ENCODE assay signal across 8 cellular contexts in genomic region chr12:98754095-98754494, GRCh38.
DNase-seq lines count a peak whose midpoint lies in the region; ATAC-seq lines count a peak whose summit lies in the region.

No MANE protein-coding gene starts in this region.

- no peaks in the 10 kb centered on the region for H3K9me3 Mint-ChIP-seq in activated T-cell treated with anti-CD3 and anti-CD28 coated beads, Interleukin-2, amount 50 U/mL, for 4 hours

- no peak overlapping the region for H3K4me3 Mint-ChIP-seq in activated T-cell treated with anti-CD3 and anti-CD28 coated beads, Interleukin-2, amount 50 U/mL, for 4 hours

- H3K36me3 Mint-ChIP-seq in activated T-cell treated with anti-CD3 and anti-CD28 coated beads, Interleukin-2, amount 50 U/mL, for 4 hours (ENCODE audit: insufficient read depth): no peaks in the 10 kb centered on the region

- peaks cover 8% of the 10 kb centered on the region for H3K27me3 Mint-ChIP-seq in activated T-cell treated with anti-CD3 and anti-CD28 coated beads, Interleukin-2, amount 50 U/mL, for 4 hours (ENCODE audit: low read depth)

- peak; percentile 99 for ATAC-seq in GM19395 (IDR thresholded peaks at IDR 0.05; ENCODE audit: unreplicated experiment)
- peak; percentile 95 for ATAC-seq in HG03280 (IDR thresholded peaks at IDR 0.05; ENCODE audit: unreplicated experiment)
- ATAC-seq in activated T-cell treated with anti-CD3 and anti-CD28 coated beads, Interleukin-2, amount 50 U/mL, for 4 hours: peak; percentile 66 to 81

- DNase-seq in ELR (ENCODE audit: low read depth): peak; percentile 88
- no peak for DNase-seq in activated T-cell treated with anti-CD3 and anti-CD28 coated beads, Interleukin-2, amount 50 U/mL, for 4 hours
- DNase-seq in non-pigmented ciliary epithelial cell (ENCODE audit: low read depth): peak; percentile 45
- no peak for DNase-seq in iPS-NIHi11 (ENCODE audit: low spot score)
- no peak for DNase-seq in NCI-H2107 treated with DMSO at 0.1 percent for 48 hours (lab: John Stamatoyannopoulos, UW; ENCODE audit: unreplicated experiment)
- no peak for DNase-seq in MV-4-11 (lab: John Stamatoyannopoulos, UW)

- H3K4me1 Mint-ChIP-seq in activated T-cell treated with anti-CD3 and anti-CD28 coated beads, Interleukin-2, amount 50 U/mL, for 4 hours (ENCODE audit: low read depth): peaks cover 4% of the 10 kb centered on the region

Comparison
In these comparisons a context has a peak if more than half of its experiments do, and no peak if none do; other contexts are left out.
1. DNase-seq: peak in ELR (single experiment) and non-pigmented ciliary epithelial cell (single experiment); none in activated T-cell treated with anti-CD3 and anti-CD28 coated beads, Interleukin-2, amount 50 U/mL, for 4 hours (single experiment), iPS-NIHi11 (single experiment), NCI-H2107 treated with DMSO at 0.1 percent for 48 hours (single experiment) and MV-4-11 (single experiment).
2. Peak in every context shown above with its lines, with median percentiles within 50 percentile points of each other: ATAC-seq.